Comparison of ENCODE assay signal across 26 cellular contexts in genomic region chr20:36672991-36673390, GRCh38. TPM values are rescaled to one million over a fixed set of nuclear protein-coding genes. Genes with fewer than 3 reads are reported as not detected.
DNase-seq lines count a peak whose midpoint lies in the region; ATAC-seq and TF ChIP-seq lines count a peak whose summit lies in the region.
"Had no signal": no experiment of that assay in that cellular context is flagged by ENCODE, and none has a peak within 500 bp of the region (broad histone marks: within the 10 kb centered on the region; RNA-seq: fewer than 3 reads in every experiment).

No MANE protein-coding gene starts in this region.

- peaks cover 4 to 35% of the 10 kb centered on the region in 2 experiments for H3K36me3 ChIP-seq in mesenchymal stem cell (ENCODE audit: control insufficient read depth in 1 of 2, insufficient read depth in 2 of 2, low read depth in 1 of 2, low read length in 2 of 2)
- H3K36me3 ChIP-seq: BE2C had no signal

- TF ChIP-seq CTCF in AG04450 (IDR thresholded peaks at IDR 0.05; ENCODE audit: low read depth, low read length): no peak
- no peak for TF ChIP-seq CTCF in VCaP (conservative IDR thresholded peaks at IDR 0.05)
- TF ChIP-seq CTCF in fibroblast of villous mesenchyme (IDR thresholded peaks at IDR 0.05; ENCODE audit: insufficient read depth, low read depth, low read length): no peak

- no peak overlapping the region for H2BK12ac ChIP-seq in mesenchymal stem cell (ENCODE audit: low read length in 2 of 2)

- POLR2A ChIA-PET in AG04450 (lab: Yijun Ruan, JAX): interaction anchor here (0.6 to 0.7 kb wide), 2 partner anchors 163 to 515 kb away, joined by 5 read pairs; no protein-coding TSS in a partner anchor

- no peak overlapping the region for H2BK15ac ChIP-seq in mesenchymal stem cell (ENCODE audit: low read depth, poor library complexity, severe bottlenecking)

- H3K9ac ChIP-seq in mesenchymal stem cell (ENCODE audit: low read length): no peak overlapping the region
- H3K9ac ChIP-seq: BLaER1 had no signal

- peaks cover 2% of the 10 kb centered on the region for H3K4me1 ChIP-seq in mesenchymal stem cell (ENCODE audit: control insufficient read depth, insufficient read depth, low read depth, low read length)
- H3K4me1 ChIP-seq: A549, BE2C, BLaER1 had no signal

- H3K4me2 ChIP-seq in mesenchymal stem cell (ENCODE audit: low read length, poor library complexity, severe bottlenecking): no peak overlapping the region
- H3K4me2 ChIP-seq: A549, BLaER1 had no signal

- H3K27me3 ChIP-seq in AG04450 (ENCODE audit: control insufficient read depth, insufficient read depth, low read length) (no peaks in the 10 kb centered on the region), mesenchymal stem cell (ENCODE audit: control insufficient read depth in 1 of 2, insufficient read depth in 1 of 2, low read length in 2 of 2) (no peaks in the 10 kb centered on the region)
- H3K27me3 ChIP-seq: BE2C, BLaER1 had no signal

- no peak overlapping the region for H3K4ac ChIP-seq in mesenchymal stem cell (ENCODE audit: low read depth in 1 of 2, low read length in 2 of 2)

- H3K14ac ChIP-seq in mesenchymal stem cell (ENCODE audit: low read length in 2 of 2): no peak overlapping the region

- H4K8ac ChIP-seq in mesenchymal stem cell (ENCODE audit: low read length): no peak overlapping the region

- CTCF ChIA-PET in AG04450 (lab: Charles Lee): interaction anchor here (1.1 kb wide), 1 partner anchor 190 kb away, joined by 3 read pairs; a partner anchor contains a TSS

- H3K4me3 ChIP-seq in AG04450 (ENCODE audit: low read depth, low read length) (no peak overlapping the region), fibroblast of villous mesenchyme (ENCODE audit: low read depth, low read length) (no peak overlapping the region), mesenchymal stem cell (ENCODE audit: insufficient read depth in 1 of 2, low read depth in 1 of 2, low read length in 2 of 2) (no peak overlapping the region)
- H3K4me3 ChIP-seq: A549, BLaER1, GM12878 had no signal

- H2BK5ac ChIP-seq in mesenchymal stem cell (ENCODE audit: low read depth, low read length, poor library complexity, severe bottlenecking): no peak overlapping the region

- H3K9me3 ChIP-seq in AG04450 (ENCODE audit: control insufficient read depth, insufficient read depth, low read length) (peaks cover 8% of the 10 kb centered on the region; the same call in 1 of the 2 replicates), mesenchymal stem cell (ENCODE audit: control insufficient read depth, low read length) (no peaks in the 10 kb centered on the region)
- H3K9me3 ChIP-seq: A549, BE2C had no signal

- ATAC-seq in GM21526 (IDR thresholded peaks at IDR 0.05; ENCODE audit: low FRiP score, unreplicated experiment) (no peak), GM19023 (IDR thresholded peaks at IDR 0.05; ENCODE audit: unreplicated experiment) (no peak)
- ATAC-seq: A549, GM12878 had no signal

- no peak overlapping the region for H2AFZ ChIP-seq in mesenchymal stem cell (ENCODE audit: low read depth, low read length)

- peak; percentile 23 for DNase-seq in AG04450 (ENCODE audit: low read depth, low spot score)
- DNase-seq in fibroblast of villous mesenchyme (ENCODE audit: low read depth): peak; percentile 55
- peak; percentile 2 for DNase-seq in mesenchymal stem cell
- no peak for DNase-seq in middle frontal gyrus (ENCODE audit: extremely low spot score, low spot score)
- DNase-seq: BE2C; C1 segment of cervical spinal cord; CD4-positive, alpha-beta memory T cell; CD4-positive, CD25-positive, alpha-beta regulatory T cell; CD8-positive, alpha-beta memory T cell; COR-L47; DMS 273 treated with DMSO at 0.1 percent for 48 hours; DMS153; DMS53; DMS79; DND-41; EL; GDM1 had no signal

- no peak overlapping the region for H4K91ac ChIP-seq in mesenchymal stem cell (ENCODE audit: low read length)

- H3K27ac ChIP-seq in AG04450 (ENCODE audit: low read depth, low read length): no peak overlapping the region
- peak overlapping the region; percentile 70 for H3K27ac ChIP-seq in VCaP
- H3K27ac ChIP-seq in mesenchymal stem cell (ENCODE audit: low read length, poor library complexity, severe bottlenecking): no peak overlapping the region
- H3K27ac ChIP-seq: 22Rv1, A549, BLaER1 had no signal

- no peak overlapping the region for H2AK5ac ChIP-seq in mesenchymal stem cell (ENCODE audit: low read length, severe bottlenecking)

- no peak overlapping the region for H2BK120ac ChIP-seq in mesenchymal stem cell (ENCODE audit: low read depth, low read length)

- no peaks in the 10 kb centered on the region for H3K79me1 ChIP-seq in mesenchymal stem cell (replicated peaks; ENCODE audit: low read length, poor library complexity, severe bottlenecking)

- H3K18ac ChIP-seq in mesenchymal stem cell (ENCODE audit: low read depth in 1 of 2, low read length in 2 of 2): no peak overlapping the region

- H3K23ac ChIP-seq in mesenchymal stem cell (ENCODE audit: low read length in 2 of 2): no peak overlapping the region

- 97% methylated on average over 3 of the region's 4 CpGs for WGBS in mesenchymal stem cell

RNA-seq across cellular contexts. Expression of gene SLA2, which starts 27.0 kb away (rescaled TPM):
- not detected in 2 replicates for polyA plus RNA-seq in AG04450 (2011; rRNA removed)
- polyA minus RNA-seq in AG04450 (2011; rRNA and poly(A)+ RNA removed): not detected in 2 replicates
- not detected in 2 replicates for total RNA-seq in fibroblast of villous mesenchyme
- not detected for polyA plus RNA-seq in mesenchymal stem cell (2013, experiment 1 of 2)
- polyA plus RNA-seq in mesenchymal stem cell (2013, experiment 2 of 2): not detected
- total RNA-seq: A172, Daoy had no signal
